1 cellular context compared by ENCODE assay signal in the genomic region with DNA sequence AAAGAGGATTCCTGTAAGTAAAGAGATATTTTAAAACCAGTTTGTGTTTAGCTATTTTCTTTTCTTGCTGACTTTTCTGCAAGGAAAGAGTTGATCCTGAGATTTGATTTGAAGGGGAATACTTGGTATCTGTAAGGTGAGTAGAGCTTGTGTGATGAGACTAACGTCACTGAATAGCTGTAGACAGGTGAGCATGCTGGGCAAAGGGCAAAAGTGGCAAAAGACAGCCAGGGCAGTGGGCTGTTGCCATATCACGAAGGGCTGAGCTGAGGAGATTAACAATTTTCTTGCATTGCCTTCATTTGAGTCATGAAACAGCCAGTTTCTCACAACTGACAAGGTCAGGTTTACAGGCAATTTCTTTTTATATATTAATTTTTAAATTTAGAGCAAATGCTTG.
TF ChIP-seq lines count a peak whose summit lies in the region.

No MANE protein-coding gene starts in this region.

TF ChIP-seq in SK-N-SH, 30 proteins besides CTCF, POLR2A, EP300 and RAD21:
- TF ChIP-seq TEAD4 (IDR thresholded peaks at IDR 0.05; ENCODE audit: borderline replicate concordance, insufficient read depth) (no peak), TCF12 (IDR thresholded peaks at IDR 0.05) (no peak), POLR2AphosphoS5 (IDR thresholded peaks at IDR 0.05; ENCODE audit: low read depth, low read length) (no peak), GATA2 (CRISPR knock-in tag; IDR thresholded peaks at IDR 0.05) (no peak), NFIC (IDR thresholded peaks at IDR 0.05; ENCODE audit: borderline replicate concordance) (no peak), RFX5 (IDR thresholded peaks at IDR 0.05; ENCODE audit: low read length) (no peak), FOSL2 (IDR thresholded peaks at IDR 0.05; ENCODE audit: borderline replicate concordance, low read depth) (no peak), RCOR1 (IDR thresholded peaks at IDR 0.05; ENCODE audit: low read length) (no peak), FOXJ3 (CRISPR knock-in tag; IDR thresholded peaks at IDR 0.05) (no peak), YY1 (IDR thresholded peaks at IDR 0.05; ENCODE audit: low read depth) (no peak), MEF2A (IDR thresholded peaks at IDR 0.05; ENCODE audit: borderline replicate concordance, low read depth) (no peak), CHD2 (IDR thresholded peaks at IDR 0.05; ENCODE audit: low read length, partially characterized antibody) (no peak), MAX (IDR thresholded peaks at IDR 0.05; ENCODE audit: low read depth) (no peak), ZBTB33 (IDR thresholded peaks at IDR 0.05; ENCODE audit: borderline replicate concordance, low read depth) (no peak), SMC3 (IDR thresholded peaks at IDR 0.05; ENCODE audit: low read depth, low read length) (no peak), JUND (IDR thresholded peaks at IDR 0.05) (no peak), USF2 (IDR thresholded peaks at IDR 0.05; ENCODE audit: borderline replicate concordance, low read depth, low read length) (no peak), RXRA (IDR thresholded peaks at IDR 0.05; ENCODE audit: borderline replicate concordance, low read depth) (no peak), ELF1 (IDR thresholded peaks at IDR 0.05) (no peak), GABPA (IDR thresholded peaks at IDR 0.05; ENCODE audit: low read depth) (no peak)
